10 cellular contexts compared by ENCODE assay signal in genomic region chr16:22078656-22079055, GRCh38. TPM values are rescaled to one million over a fixed set of nuclear protein-coding genes. Genes with fewer than 3 reads are reported as not detected.
"Had no signal": no experiment of that assay in that cellular context is flagged by ENCODE, and none has a peak within 500 bp of the region (broad histone marks: within the 10 kb centered on the region; RNA-seq: fewer than 3 reads in every experiment).

No MANE protein-coding gene starts in this region.

- H3K4me1 Mint-ChIP-seq: GM23338 had no signal

- H3K4me2 ChIP-seq: GM23338, KMS-11 had no signal

- H3K27ac Mint-ChIP-seq: GM23338, H9 had no signal

- DNase-seq: H9, HCEC 1CT, Karpas-422, KBM-7 had no signal

- H3K4me3 ChIP-seq: GM23338 had no signal

- H3K27ac ChIP-seq: KMS-11 had no signal

- H3K4me3 Mint-ChIP-seq: GM23338, H9 had no signal

- H3K9ac ChIP-seq: KMS-11 had no signal

- H2AFZ ChIP-seq: GM23338 had no signal

- FAIRE-seq: H1, H54, HTR-8/SVneo had no signal

- H3K9me3 Mint-ChIP-seq: GM23338, H9 had no signal

RNA-seq across cellular contexts. Expression of gene VWA3A, which starts 13.7 kb away (rescaled TPM):
- total RNA-seq: H1, H9, HT-29 had no signal
- polyA plus RNA-seq: GM23338 had no signal
